In the genomic region with DNA sequence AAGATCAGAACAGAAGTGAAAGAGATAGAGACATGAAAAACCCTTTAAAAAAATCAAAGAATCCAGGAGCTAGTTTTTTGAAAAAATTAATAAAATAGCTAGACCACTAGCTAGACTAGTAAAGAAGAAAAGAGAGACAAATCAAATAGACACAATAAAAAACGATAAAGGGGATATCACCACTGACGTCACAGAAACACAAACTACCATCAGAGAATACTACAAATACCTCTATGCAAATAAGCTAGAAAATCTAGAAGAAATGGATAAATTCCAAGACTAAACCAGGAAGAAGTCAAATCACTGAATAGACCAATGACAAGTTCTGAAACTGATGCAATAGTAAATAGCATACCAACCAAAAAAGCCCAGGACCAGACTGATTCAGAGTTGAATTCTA, we compare ENCODE assay signal across 11 cellular contexts.
"Had no signal": no experiment of that assay in that cellular context is flagged by ENCODE, and none has a peak within 500 bp of the region (broad histone marks: within the 10 kb centered on the region; RNA-seq: fewer than 3 reads in every experiment).

No MANE protein-coding gene starts in this region.

- H3K36me3 ChIP-seq: HAP-1 had no signal

- H3K4me2 ChIP-seq: GM23338 had no signal

- H3K4me3 ChIP-seq: GM23248, GM23338, HAP-1 had no signal

- DNase-seq: GM23248, GOT3, H7, H9, HCEC 1CT, HFFc6 had no signal

- H2AFZ ChIP-seq: GM23248, GM23338 had no signal

- FAIRE-seq: H1, H54 had no signal

- H3K27ac ChIP-seq: GM23248 had no signal

- H3K9ac ChIP-seq: GM23248 had no signal

- ATAC-seq: GM23338, HCT116 had no signal

- H3K4me1 ChIP-seq: HAP-1 had no signal
